Comparison of ENCODE assay signal across 16 cellular contexts in genomic region chr1:31243451-31244286, GRCh38. TPM values are rescaled to one million over a fixed set of nuclear protein-coding genes. Genes with fewer than 3 reads are reported as not detected.
DNase-seq lines count a peak whose midpoint lies in the region; ATAC-seq and TF ChIP-seq lines count a peak whose summit lies in the region.
"Had no signal": no experiment of that assay in that cellular context is flagged by ENCODE, and none has a peak within 500 bp of the region (broad histone marks: within the 10 kb centered on the region; RNA-seq: fewer than 3 reads in every experiment).

No MANE protein-coding gene starts in this region.

- no peaks in the 10 kb centered on the region for H3K4me1 ChIP-seq in fibroblast of lung (ENCODE audit: control insufficient read depth, extremely low read depth, insufficient read depth, low read length)
- H3K4me1 ChIP-seq: breast epithelium had no signal

- no peak overlapping the region for H3K27ac ChIP-seq in fibroblast of lung (ENCODE audit: insufficient read depth, low read length)
- H3K27ac ChIP-seq: breast epithelium, gastroesophageal sphincter, PC-9, transverse colon had no signal

- H3K9ac ChIP-seq in fibroblast of lung (ENCODE audit: insufficient read depth, low read length), result no peak overlapping the region

- peaks cover 16% of the 10 kb centered on the region for H3K27me3 Mint-ChIP-seq in activated CD8-positive, alpha-beta memory T cell treated with anti-CD3 and anti-CD28 coated beads, Interleukin-2, amount 10 ng/mL, durations not matched to agents 7 days and 5 days

- peak; percentile 18 for DNase-seq in HK-2 (ENCODE audit: unreplicated experiment)
- DNase-seq in NCI-H226, result peak; percentile 71
- DNase-seq in fibroblast of lung (ENCODE audit: low read depth in 2 of 2), result peak; percentile 3 to 32
- peak; percentile 5 for DNase-seq in posterior vena cava (ENCODE audit: low spot score)
- DNase-seq in GM20000 (ENCODE audit: low spot score), result no peak
- DNase-seq in activated CD8-positive, alpha-beta memory T cell treated with anti-CD3 and anti-CD28 coated beads, Interleukin-2, amount 10 ng/mL, durations not matched to agents 7 days and 5 days, result no peak
- no peak for DNase-seq in amniotic stem cell (lab: John Stamatoyannopoulos, UW)
- DNase-seq: activated B cell treated with CpG ODN at 0.5 μM for 24 hours; activated naive CD4-positive, alpha-beta T cell treated with Interleukin-2 at 50 U/mL for 16 hours; effector memory CD8-positive, alpha-beta T cell; kidney; PC-9; transverse colon had no signal

- peaks cover 17% of the 10 kb centered on the region for H3K27me3 ChIP-seq in fibroblast of lung (ENCODE audit: control insufficient read depth, insufficient read depth, low read length)

- no peaks in the 10 kb centered on the region for H4K20me1 ChIP-seq in fibroblast of lung (ENCODE audit: control insufficient read depth, extremely low read depth, insufficient read depth, low read length)

- H2AFZ ChIP-seq in fibroblast of lung (ENCODE audit: low read length), result no peak overlapping the region
- H2AFZ ChIP-seq: PC-9 had no signal

- no peak overlapping the region for H3K27ac Mint-ChIP-seq in activated CD8-positive, alpha-beta memory T cell treated with anti-CD3 and anti-CD28 coated beads, Interleukin-2, amount 10 ng/mL, durations not matched to agents 7 days and 5 days
- H3K27ac Mint-ChIP-seq: activated B cell treated with CpG ODN at 0.5 μM for 24 hours; effector memory CD8-positive, alpha-beta T cell had no signal

- H3K4me2 ChIP-seq in fibroblast of lung (ENCODE audit: extremely low read depth, insufficient read depth, low read length), result no peak overlapping the region
- H3K4me2 ChIP-seq: PC-9 had no signal

- intact Hi-C loops in posterior vena cava (cut with DNase I), result no loop called here

- H3K79me2 ChIP-seq in fibroblast of lung (ENCODE audit: control insufficient read depth, insufficient read depth, low read length), result no peaks in the 10 kb centered on the region

- no peak overlapping the region for H3K4me3 ChIP-seq in fibroblast of lung (replicated peaks in 1 of 4; ENCODE audit: control extremely low read depth in 1 of 4, insufficient read depth in 1 of 4, low read depth in 3 of 4, low read length in 4 of 4)
- H3K4me3 ChIP-seq: breast epithelium, gastroesophageal sphincter, GM12878, PC-9, transverse colon had no signal

- H3K9me3 Mint-ChIP-seq in activated CD8-positive, alpha-beta memory T cell treated with anti-CD3 and anti-CD28 coated beads, Interleukin-2, amount 10 ng/mL, durations not matched to agents 7 days and 5 days (ENCODE audit: low read depth), result no peaks in the 10 kb centered on the region
- H3K9me3 Mint-ChIP-seq: activated B cell treated with CpG ODN at 0.5 μM for 24 hours; effector memory CD8-positive, alpha-beta T cell had no signal

- TF ChIP-seq CTCF in fibroblast of lung (conservative IDR thresholded peaks at IDR 0.05 in 1 of 2, IDR thresholded peaks at IDR 0.05 in 1 of 2; ENCODE audit: low read depth in 1 of 2, low read length in 2 of 2), result no peak
- TF ChIP-seq CTCF in GM20000 (IDR thresholded peaks at IDR 0.05; ENCODE audit: extremely low read depth, missing control alignments), result no peak

- H3K4me1 Mint-ChIP-seq in activated CD8-positive, alpha-beta memory T cell treated with anti-CD3 and anti-CD28 coated beads, Interleukin-2, amount 10 ng/mL, durations not matched to agents 7 days and 5 days, result peaks cover 23% of the 10 kb centered on the region

- H3K36me3 Mint-ChIP-seq in activated CD8-positive, alpha-beta memory T cell treated with anti-CD3 and anti-CD28 coated beads, Interleukin-2, amount 10 ng/mL, durations not matched to agents 7 days and 5 days, result peaks cover 3% of the 10 kb centered on the region

- H3K9me3 ChIP-seq in fibroblast of lung (ENCODE audit: control insufficient read depth, insufficient read depth, low read depth, low read length), result no peaks in the 10 kb centered on the region
- H3K9me3 ChIP-seq: breast epithelium, gastroesophageal sphincter, transverse colon had no signal

- CTCF ChIA-PET in activated CD8-positive, alpha-beta memory T cell treated with anti-CD3 and anti-CD28 coated beads, Interleukin-2, amount 10 ng/mL, durations not matched to agents 7 days and 5 days (lab: Charles Lee), result no interaction called here

- no peaks in the 10 kb centered on the region for H3K36me3 ChIP-seq in fibroblast of lung (ENCODE audit: control insufficient read depth, insufficient read depth, low read length)
- H3K36me3 ChIP-seq: breast epithelium, gastroesophageal sphincter, transverse colon had no signal

- no peak for ATAC-seq in activated CD8-positive, alpha-beta memory T cell treated with anti-CD3 and anti-CD28 coated beads, Interleukin-2, amount 10 ng/mL, durations not matched to agents 7 days and 5 days
- ATAC-seq: effector memory CD8-positive, alpha-beta T cell; gastroesophageal sphincter; GM12878 had no signal

- H3K4me3 Mint-ChIP-seq in activated CD8-positive, alpha-beta memory T cell treated with anti-CD3 and anti-CD28 coated beads, Interleukin-2, amount 10 ng/mL, durations not matched to agents 7 days and 5 days, result no peak overlapping the region
- H3K4me3 Mint-ChIP-seq: activated B cell treated with CpG ODN at 0.5 μM for 24 hours; effector memory CD8-positive, alpha-beta T cell had no signal

RNA-seq across cellular contexts. Expression of gene NKAIN1, which starts 4.0 kb away (rescaled TPM):
- total RNA-seq in fibroblast of lung (under 0.01 and 0.17 TPM in 2 replicates), posterior vena cava (under 1 TPM in 1 of 2 donors, not detected in 1; 0.28 TPM)
- 0.07 and 0.19 TPM in 2 replicates for polyA plus RNA-seq in fibroblast of lung
- polyA plus RNA-seq in fibroblast of lung (2012), result 0.08 and 0.22 TPM in 2 replicates
- polyA minus RNA-seq in fibroblast of lung (ENCODE audit: low replicate concordance), result 0.22 TPM in 1 of 2 replicates, not detected in the other
- total RNA-seq in activated CD8-positive, alpha-beta memory T cell treated with anti-CD3 and anti-CD28 coated beads, Interleukin-2, amount 10 ng/mL, durations not matched to agents 7 days and 5 days, result under 1 TPM; 0.26 to 0.79 TPM
- total RNA-seq: activated B cell treated with CpG ODN at 0.5 μM for 24 hours, gastroesophageal sphincter, GM12878, transverse colon had no signal
- polyA plus RNA-seq: GM12878 had no signal

RNA-seq across cellular contexts. Expression of gene SNRNP40, which starts 52.9 kb away (rescaled TPM):
- total RNA-seq in fibroblast of lung (96.6 and 102 TPM in 2 replicates), posterior vena cava (10 to 100 TPM; 28.6 to 32.6 TPM)
- polyA plus RNA-seq in fibroblast of lung, result 53.5 and 73.9 TPM in 2 replicates
- polyA plus RNA-seq in fibroblast of lung (2012), result 36.3 and 55.9 TPM in 2 replicates
- polyA minus RNA-seq in fibroblast of lung (ENCODE audit: low replicate concordance), result 23.0 and 55.7 TPM in 2 replicates
- total RNA-seq in activated CD8-positive, alpha-beta memory T cell treated with anti-CD3 and anti-CD28 coated beads, Interleukin-2, amount 10 ng/mL, durations not matched to agents 7 days and 5 days, result 100 to 1,000 TPM in 1 of 2 experiments, 10 to 100 TPM in 1; 98.6 to 112 TPM

RNA-seq across cellular contexts. Expression of gene ZCCHC17, which starts 53.2 kb away (rescaled TPM):
- total RNA-seq in fibroblast of lung (30.0 and 34.0 TPM in 2 replicates), posterior vena cava (10 to 100 TPM; 18.7 to 20.3 TPM)
- polyA plus RNA-seq in fibroblast of lung, result 62.3 and 64.8 TPM in 2 replicates
- 41.5 and 49.3 TPM in 2 replicates for polyA plus RNA-seq in fibroblast of lung (2012)
- polyA minus RNA-seq in fibroblast of lung (ENCODE audit: low replicate concordance), result 16.2 and 16.8 TPM in 2 replicates
- 10 to 100 TPM; 23.7 to 24.0 TPM for total RNA-seq in activated CD8-positive, alpha-beta memory T cell treated with anti-CD3 and anti-CD28 coated beads, Interleukin-2, amount 10 ng/mL, durations not matched to agents 7 days and 5 days

Comparison
In these comparisons a context has a peak if more than half of its experiments do, and no peak if none do; other contexts are left out.
1. DNase-seq: peak in HK-2 (single experiment), NCI-H226 (single experiment), fibroblast of lung (2 of 2) and posterior vena cava (single experiment); none in GM20000 (single experiment), activated CD8-positive, alpha-beta memory T cell treated with anti-CD3 and anti-CD28 coated beads, Interleukin-2, amount 10 ng/mL, durations not matched to agents 7 days and 5 days (single experiment) and amniotic stem cell (single experiment).